In the genomic region with DNA sequence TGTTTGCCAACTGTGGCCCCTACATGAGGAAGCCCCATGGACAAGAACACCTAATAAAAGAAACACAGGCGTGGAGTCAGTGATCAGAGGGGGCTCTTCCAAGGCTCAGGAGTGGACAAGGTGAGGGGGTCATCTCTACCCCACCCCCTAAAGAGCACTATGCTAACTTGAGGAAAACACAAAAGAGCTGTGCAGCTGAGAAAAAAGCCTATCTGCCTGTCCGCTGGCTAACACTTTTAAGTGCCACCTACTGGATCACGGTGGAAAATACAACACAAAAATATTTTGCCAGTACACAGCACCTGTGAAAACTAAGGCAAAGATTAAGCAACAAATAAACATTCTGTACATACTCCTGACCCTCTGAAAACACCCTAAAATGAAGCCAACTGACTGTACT, we compare ENCODE assay signal across 9 cellular contexts. TPM values are rescaled to one million over a fixed set of nuclear protein-coding genes. Genes with fewer than 3 reads are reported as not detected.
DNase-seq lines count a peak whose midpoint lies in the region; ATAC-seq and TF ChIP-seq lines count a peak whose summit lies in the region.
"Had no signal": no experiment of that assay in that cellular context is flagged by ENCODE, and none has a peak within 500 bp of the region (broad histone marks: within the 10 kb centered on the region; RNA-seq: fewer than 3 reads in every experiment).

No MANE protein-coding gene starts in this region.

- no TSS peak for BruUV-seq in MCF 10A (replicated peaks; lab: Mats Ljungman, UMichigan)

- H3K36me3 ChIP-seq in breast epithelium (no peaks in the 10 kb centered on the region), esophagus muscularis mucosa (no peaks in the 10 kb centered on the region), transverse colon (no peaks in the 10 kb centered on the region)
- H3K36me3 ChIP-seq in CD4-positive, alpha-beta memory T cell (ENCODE audit: insufficient read depth, low read length): no peaks in the 10 kb centered on the region

- no peaks in the 10 kb centered on the region for H3K9me3 Mint-ChIP-seq in MCF 10A (ENCODE audit: unreplicated experiment)
- no peaks in the 10 kb centered on the region for H3K9me3 Mint-ChIP-seq in CD4-positive, alpha-beta memory T cell
- H3K9me3 Mint-ChIP-seq: IgD-negative memory B cell had no signal

- peaks cover 6% of the 10 kb centered on the region for H3K36me3 Mint-ChIP-seq in MCF 10A (ENCODE audit: insufficient read depth, unreplicated experiment)
- no peaks in the 10 kb centered on the region for H3K36me3 Mint-ChIP-seq in CD4-positive, alpha-beta memory T cell
- H3K36me3 Mint-ChIP-seq: IgD-negative memory B cell had no signal

- WGBS in esophagus muscularis mucosa: 20% methylated on average over 3 of the region's 3 CpGs
- WGBS in transverse colon (ENCODE audit: low coverage in 1 of 2), 2 donors: 23 to 33% methylated on average over 1 to 3 of the region's 3 CpGs

- CTCF ChIA-PET in MCF 10A (lab: Yijun Ruan, JAX): interaction anchor here (0.6 to 15.1 kb wide), 24 partner anchors 10 to 1234 kb away, joined by 3 to 400 read pairs (median 4); no protein-coding TSS in a partner anchor
- CTCF ChIA-PET in CD4-positive, alpha-beta memory T cell (lab: Charles Lee; ENCODE audit: partially characterized antibody): interaction anchor here (0.8 kb wide), 1 partner anchor 14 kb away, joined by 3 read pairs; no protein-coding TSS in a partner anchor

- H3K4me3 ChIP-seq in breast epithelium: no peak overlapping the region
- no peak overlapping the region for H3K4me3 ChIP-seq in esophagus muscularis mucosa
- H3K4me3 ChIP-seq in transverse colon: no peak overlapping the region
- no peak overlapping the region for H3K4me3 ChIP-seq in CD4-positive, alpha-beta memory T cell (ENCODE audit: low read length in 2 of 2)

- DNase-seq in MCF 10A (ENCODE audit: unreplicated experiment) (peak; percentile 46), breast epithelium (ENCODE audit: low spot score in 2 of 2) (no peak), NCI-H146 (lab: John Stamatoyannopoulos, UW) (peak; percentile 30), esophagus muscularis mucosa (ENCODE audit: extremely low spot score) (no peak), transverse colon (no peak)
- no peak for DNase-seq in CD4-positive, alpha-beta memory T cell
- DNase-seq in effector CD4-positive, alpha-beta T cell: no peak

- peak overlapping the region; percentile 17 for H3K27ac Mint-ChIP-seq in MCF 10A (ENCODE audit: low read depth, unreplicated experiment)
- H3K27ac Mint-ChIP-seq in CD4-positive, alpha-beta memory T cell: no peak overlapping the region
- H3K27ac Mint-ChIP-seq: IgD-negative memory B cell had no signal

- peaks cover 5% of the 10 kb centered on the region for H3K4me1 Mint-ChIP-seq in MCF 10A (ENCODE audit: insufficient read depth, unreplicated experiment)
- H3K4me1 Mint-ChIP-seq in CD4-positive, alpha-beta memory T cell: no peaks in the 10 kb centered on the region
- H3K4me1 Mint-ChIP-seq: IgD-negative memory B cell had no signal

- H3K27ac ChIP-seq in breast epithelium (no peak overlapping the region), esophagus muscularis mucosa (replicated peaks in 1 of 4) (no peak overlapping the region), transverse colon (no peak overlapping the region)
- no peak overlapping the region for H3K27ac ChIP-seq in CD4-positive, alpha-beta memory T cell (ENCODE audit: low read depth, low read length)

- H3K27me3 Mint-ChIP-seq in MCF 10A (ENCODE audit: insufficient read depth, unreplicated experiment): no peaks in the 10 kb centered on the region
- H3K27me3 Mint-ChIP-seq in CD4-positive, alpha-beta memory T cell: peaks cover 0 to 2% of the 10 kb centered on the region in 2 donors

- H3K9me3 ChIP-seq in breast epithelium (no peaks in the 10 kb centered on the region), esophagus muscularis mucosa (no peaks in the 10 kb centered on the region), transverse colon (no peaks in the 10 kb centered on the region)
- H3K9me3 ChIP-seq in CD4-positive, alpha-beta memory T cell (ENCODE audit: control insufficient read depth in 1 of 2, low read length in 2 of 2): no peaks in the 10 kb centered on the region

- H3K27me3 ChIP-seq in breast epithelium: no peaks in the 10 kb centered on the region
- H3K27me3 ChIP-seq in esophagus muscularis mucosa: no peaks in the 10 kb centered on the region
- H3K27me3 ChIP-seq in transverse colon: no peaks in the 10 kb centered on the region
- H3K27me3 ChIP-seq in CD4-positive, alpha-beta memory T cell (ENCODE audit: insufficient read depth, low read length): no peaks in the 10 kb centered on the region

- TF ChIP-seq EP300 in esophagus muscularis mucosa (IDR thresholded peaks at IDR 0.05) (no peak), transverse colon (IDR thresholded peaks at IDR 0.05; ENCODE audit: low read depth) (no peak)

- peak; percentile 38 for TF ChIP-seq CTCF in MCF 10A (IDR thresholded peaks at IDR 0.05; ENCODE audit: unreplicated experiment)
- peak in 1 of 3 donors; percentile 34 for TF ChIP-seq CTCF in breast epithelium (IDR thresholded peaks at IDR 0.05)
- TF ChIP-seq CTCF in esophagus muscularis mucosa (IDR thresholded peaks at IDR 0.05): peak in 2 of 3 experiments; percentile 21 to 39
- TF ChIP-seq CTCF in transverse colon (IDR thresholded peaks at IDR 0.05): peak; percentile 16 to 56 (median 39)

- H3K4me1 ChIP-seq in breast epithelium: no peaks in the 10 kb centered on the region
- H3K4me1 ChIP-seq in esophagus muscularis mucosa: peaks cover 0 to 4% (median 0%) of the 10 kb centered on the region in 4 donors
- peaks cover 0 to under 1% (median 0%) of the 10 kb centered on the region in 4 donors for H3K4me1 ChIP-seq in transverse colon
- H3K4me1 ChIP-seq in CD4-positive, alpha-beta memory T cell (ENCODE audit: insufficient read depth, low read length): no peaks in the 10 kb centered on the region

- intact Hi-C loops in MCF 10A (cut with micrococcal nuclease): loop anchor here (5.0 to 10.0 kb wide), 3 partner anchors 55 to 1277 kb away; a partner anchor contains a TSS
- intact Hi-C loops in breast epithelium (cut with DNase I; ENCODE audit: low total_unique reads): loop anchor here (10.0 kb wide), 1 partner anchor 195 kb away; no protein-coding TSS in a partner anchor
- intact Hi-C loops in esophagus muscularis mucosa (cut with DNase I): loop anchor here (5.0 kb wide), 1 partner anchor 1227 kb away; no protein-coding TSS in a partner anchor
- intact Hi-C loops in transverse colon (cut with DNase I; ENCODE audit: low total_unique reads): loop anchor here (5.0 kb wide), 1 partner anchor 207 kb away; no protein-coding TSS in a partner anchor
- intact Hi-C loops in CD4-positive, alpha-beta memory T cell (cut with micrococcal nuclease): no loop called here

- no peak for ATAC-seq in GM19463 (IDR thresholded peaks at IDR 0.05; ENCODE audit: unreplicated experiment)

- in situ Hi-C loops in transverse colon (cut with MboI; ENCODE audit: low pct_ligation_motif_present in 1 of 4, low pct_unique_long_range_greater_than_20kb in 1 of 4, low sequenced_read_pairs in 3 of 4): loop anchor here in 2 of 4 donors (10.0 to 25.0 kb wide), 3 partner anchors 132 to 205 kb away; no protein-coding TSS in a partner anchor

- TF ChIP-seq POLR2A in breast epithelium (IDR thresholded peaks at IDR 0.05) (no peak), esophagus muscularis mucosa (IDR thresholded peaks at IDR 0.05; ENCODE audit: low read depth) (no peak), transverse colon (IDR thresholded peaks at IDR 0.05) (no peak)

- POLR2A ChIA-PET in MCF 10A (lab: Yijun Ruan, JAX): interaction anchor here (1.0 to 1.4 kb wide), 2 partner anchors 145 to 207 kb away, joined by 4 read pairs; no protein-coding TSS in a partner anchor
- POLR2A ChIA-PET in CD4-positive, alpha-beta memory T cell (lab: Charles Lee; ENCODE audit: partially characterized antibody): no interaction called here

- H3K4me3 Mint-ChIP-seq in MCF 10A (ENCODE audit: unreplicated experiment): no peak overlapping the region
- H3K4me3 Mint-ChIP-seq in CD4-positive, alpha-beta memory T cell: no peak overlapping the region
- H3K4me3 Mint-ChIP-seq: IgD-negative memory B cell had no signal

RNA-seq across cellular contexts. Expression of a gene that starts 53.1 kb away (rescaled TPM):
- total RNA-seq in MCF 10A (2022) (7.3 and 12.3 TPM in 2 replicates), breast epithelium (10 to 100 TPM in 2 of 3 donors, 1 to 10 TPM in 1; 2.2 to 37.3 (median 16.1) TPM), esophagus muscularis mucosa (10 to 100 TPM; 29.8 to 51.4 (median 45.9) TPM), transverse colon (100 to 1,000 TPM in 1 of 4 donors, 10 to 100 TPM in 3; 62.4 to 114 (median 72.2) TPM)
- total RNA-seq in CD4-positive, alpha-beta memory T cell: not detected
- polyA plus RNA-seq in CD4-positive, alpha-beta memory T cell: not detected
- polyA plus RNA-seq: IgD-negative memory B cell had no signal

Comparison
In these comparisons a context has a peak if more than half of its experiments do, and no peak if none do; other contexts are left out.
1. DNase-seq: peak in MCF 10A (single experiment) and NCI-H146 (single experiment); none in breast epithelium (0 of 2), esophagus muscularis mucosa (single experiment), transverse colon (single experiment), CD4-positive, alpha-beta memory T cell (0 of 5) and effector CD4-positive, alpha-beta T cell (single experiment).